Comparison of ENCODE assay signal across 8 cellular contexts in genomic region chr1:228488107-228488817, GRCh38.
DNase-seq lines count a peak whose midpoint lies in the region; ATAC-seq and TF ChIP-seq lines count a peak whose summit lies in the region.

No MANE protein-coding gene starts in this region.

- peaks cover 35% of the 10 kb centered on the region for H3K36me3 Mint-ChIP-seq in activated naive CD4-positive, alpha-beta T cell treated with anti-CD3 and anti-CD28 coated beads, Interleukin-2, amount 10 ng/mL, durations not matched to agents 7 days and 5 days

- WGBS in iPS DF 6.9 (ENCODE audit: insufficient coverage, insufficient read length), result no CpG with 5 or more reads among the region's 18 CpGs

- H3K4me1 ChIP-seq in iPS DF 6.9 (ENCODE audit: control insufficient read depth, insufficient read depth, low read length), result 0 out of 2 replicates have a peak, but pooled peaks cover 4% of the 10 kb centered on the region
- H3K4me1 ChIP-seq in stomach smooth muscle (ENCODE audit: control insufficient read depth, insufficient read depth, low read length), result peaks cover 33% of the 10 kb centered on the region

- peak overlapping the region; percentile 95 for H3K4me3 Mint-ChIP-seq in activated naive CD4-positive, alpha-beta T cell treated with anti-CD3 and anti-CD28 coated beads, Interleukin-2, amount 10 ng/mL, durations not matched to agents 7 days and 5 days

- H3K9me3 ChIP-seq in iPS DF 6.9 (ENCODE audit: control insufficient read depth, insufficient read depth, low read length) (no peaks in the 10 kb centered on the region), stomach smooth muscle (ENCODE audit: control insufficient read depth in 2 of 2, low read length in 2 of 2) (no peaks in the 10 kb centered on the region)

- peaks cover 9% of the 10 kb centered on the region for H3K27me3 Mint-ChIP-seq in activated naive CD4-positive, alpha-beta T cell treated with anti-CD3 and anti-CD28 coated beads, Interleukin-2, amount 10 ng/mL, durations not matched to agents 7 days and 5 days

- H3K4me1 Mint-ChIP-seq in activated naive CD4-positive, alpha-beta T cell treated with anti-CD3 and anti-CD28 coated beads, Interleukin-2, amount 10 ng/mL, durations not matched to agents 7 days and 5 days, result peaks cover 44% of the 10 kb centered on the region

- H3K36me3 ChIP-seq in iPS DF 6.9 (ENCODE audit: control insufficient read depth, insufficient read depth, low read length) (peaks cover 3% of the 10 kb centered on the region; the same call in 1 of the 2 replicates), stomach smooth muscle (ENCODE audit: control insufficient read depth in 2 of 2, insufficient read depth in 2 of 2, low read length in 2 of 2) (peaks cover 15 to 20% of the 10 kb centered on the region in 2 donors)

- DNase-seq in activated naive CD4-positive, alpha-beta T cell treated with anti-CD3 and anti-CD28 coated beads, Interleukin-2, amount 10 ng/mL, durations not matched to agents 7 days and 5 days, result no peak
- no peak for DNase-seq in activated naive CD4-positive, alpha-beta T cell treated with anti-CD3 and anti-CD28 coated beads, Interleukin-2, amount 50 U/mL, for 16 hours
- no peak for DNase-seq in iPS DF 6.9 (ENCODE audit: low read depth, low spot score)
- no peak for DNase-seq in NCI-H2029 treated with DMSO at 0.1 percent for 48 hours (lab: John Stamatoyannopoulos, UW)

- H3K27ac ChIP-seq in iPS DF 6.9 (ENCODE audit: low read length), result no peak overlapping the region
- no peak overlapping the region for H3K27ac ChIP-seq in stomach smooth muscle (ENCODE audit: low read length)

- peak overlapping the region; percentile 95 for H3K27ac Mint-ChIP-seq in activated naive CD4-positive, alpha-beta T cell treated with anti-CD3 and anti-CD28 coated beads, Interleukin-2, amount 10 ng/mL, durations not matched to agents 7 days and 5 days

- H3K4me3 ChIP-seq in WI38 (ENCODE audit: low read depth, low read length) (peak overlapping the region; percentile 82), iPS DF 6.9 (ENCODE audit: low read length) (peak overlapping the region; percentile 63), stomach smooth muscle (ENCODE audit: low read length in 2 of 2) (peak overlapping the region; percentile 77 to 98)

- ATAC-seq in HG02840 (IDR thresholded peaks at IDR 0.05; ENCODE audit: low FRiP score, unreplicated experiment), result no peak
- ATAC-seq in HG03095 (IDR thresholded peaks at IDR 0.05; ENCODE audit: unreplicated experiment), result no peak

- H3K9me3 Mint-ChIP-seq in activated naive CD4-positive, alpha-beta T cell treated with anti-CD3 and anti-CD28 coated beads, Interleukin-2, amount 10 ng/mL, durations not matched to agents 7 days and 5 days, result no peaks in the 10 kb centered on the region

- peak overlapping the region; percentile 64 to 72 for H3K9ac ChIP-seq in stomach smooth muscle (ENCODE audit: low read length in 2 of 2)

- CTCF ChIA-PET in activated naive CD4-positive, alpha-beta T cell treated with anti-CD3 and anti-CD28 coated beads, Interleukin-2, amount 10 ng/mL, durations not matched to agents 7 days and 5 days (lab: Charles Lee), result interaction anchor here (0.7 to 1.5 kb wide), 6 partner anchors 9 to 30 kb away, joined by 3 to 5 read pairs (median 3); a partner anchor contains a TSS

- TF ChIP-seq CTCF in WI38 (IDR thresholded peaks at IDR 0.05; ENCODE audit: low read depth, low read length), result no peak

- H3K27me3 ChIP-seq in iPS DF 6.9 (ENCODE audit: control insufficient read depth, insufficient read depth, low read length), result no peaks in the 10 kb centered on the region; the same call in 1 of the 2 replicates
- no peaks in the 10 kb centered on the region for H3K27me3 ChIP-seq in stomach smooth muscle (ENCODE audit: control insufficient read depth in 1 of 2, insufficient read depth in 2 of 2, low read length in 2 of 2)
